ENCODE assay signal across 1 cellular context in genomic region chr4:56245547-56246229, GRCh38.
A peak's percentile ranks its signal among the peaks of the same experiment; 100 is the strongest.
TF ChIP-seq lines count a peak whose summit lies in the region.

No MANE protein-coding gene starts in this region.

TF ChIP-seq in GM23338, 12 proteins besides CTCF, POLR2A, EP300 and RAD21:
- TF ChIP-seq ZNF462 (CRISPR knock-in tag; IDR thresholded peaks at IDR 0.05), result peak; percentile 5; the same call in 1 of the 2 replicates
- TF ChIP-seq ZNF331 (CRISPR knock-in tag; IDR thresholded peaks at IDR 0.05; ENCODE audit: low read depth), result no peak
TF ChIP-seq in GM23338: peak in this region for 1.
